21 cellular contexts compared by ENCODE assay signal in the genomic region with DNA sequence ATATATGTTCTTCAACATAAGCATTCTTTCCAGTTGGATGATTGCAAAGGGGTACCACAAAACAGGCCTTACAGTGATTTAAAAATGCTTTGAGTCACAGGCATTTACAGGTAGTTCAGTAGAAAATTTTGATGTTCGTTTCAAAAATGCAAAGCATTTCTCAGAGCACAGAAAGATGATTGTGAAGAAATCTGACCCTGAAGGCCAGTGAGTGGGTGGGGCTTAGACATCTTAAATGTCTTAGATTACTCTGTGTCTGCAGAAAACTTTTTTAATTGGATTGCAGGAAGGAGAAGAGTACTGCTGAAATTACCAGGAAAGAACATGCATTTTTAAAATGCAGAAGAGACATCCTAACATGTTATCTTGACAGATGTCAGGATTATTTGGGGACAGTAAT.
"Had no signal": no experiment of that assay in that cellular context is flagged by ENCODE, and none has a peak within 500 bp of the region (broad histone marks: within the 10 kb centered on the region; RNA-seq: fewer than 3 reads in every experiment).

No MANE protein-coding gene starts in this region.

- H3K4me1 ChIP-seq: body of pancreas, foreskin keratinocyte, left lung, spleen, testis had no signal

- H3K9me3 ChIP-seq: sigmoid colon, testis had no signal

- H3K27me3 ChIP-seq: body of pancreas, cardiac muscle cell, foreskin keratinocyte, left lung, sigmoid colon, spleen, testis had no signal

- H3K4me3 ChIP-seq: body of pancreas, cardiac muscle cell, left lung, sigmoid colon, spleen, testis had no signal

- H3K36me3 ChIP-seq: cardiac muscle cell, left lung, sigmoid colon had no signal

- FAIRE-seq: endometrium had no signal

- H3K27ac ChIP-seq: body of pancreas, cardiac muscle cell, foreskin keratinocyte, left lung, sigmoid colon, spleen, testis had no signal

- DNase-seq: activated CD4-positive, alpha-beta T cell treated with anti-CD3 and anti-CD28 coated beads, Interleukin-2, amount 10 ng/mL, durations not matched to agents 7 days and 5 days; activated CD8-positive, alpha-beta memory T cell treated with anti-CD3 and anti-CD28 coated beads, Interleukin-2, amount 10 ng/mL, durations not matched to agents 7 days and 5 days; activated CD8-positive, alpha-beta T cell treated with anti-CD3 and anti-CD28 coated beads for 36 hours; activated effector memory CD4-positive, alpha-beta T cell treated with anti-CD3 and anti-CD28 coated beads, Interleukin-2, amount 50 U/mL, for 16 hours; activated naive CD4-positive, alpha-beta T cell treated with anti-CD3 and anti-CD28 coated beads, Interleukin-2, amount 10 ng/mL, durations not matched to agents 7 days and 5 days; activated T-cell treated with anti-CD3 and anti-CD28 coated beads for 4 hours; anterior cingulate cortex; body of pancreas; foreskin keratinocyte; immature natural killer cell; kidney glomerular epithelial cell; left lung; retina; sigmoid colon; spleen; stimulated activated CD4-positive, alpha-beta T cell treated with anti-CD3 and anti-CD28 coated beads, Interleukin-4, amount 100 ng/mL, for 1 hour; stimulated activated naive CD4-positive, alpha-beta T cell; T1000; testis had no signal
